Comparison of ENCODE assay signal across 8 cellular contexts in the genomic region with DNA sequence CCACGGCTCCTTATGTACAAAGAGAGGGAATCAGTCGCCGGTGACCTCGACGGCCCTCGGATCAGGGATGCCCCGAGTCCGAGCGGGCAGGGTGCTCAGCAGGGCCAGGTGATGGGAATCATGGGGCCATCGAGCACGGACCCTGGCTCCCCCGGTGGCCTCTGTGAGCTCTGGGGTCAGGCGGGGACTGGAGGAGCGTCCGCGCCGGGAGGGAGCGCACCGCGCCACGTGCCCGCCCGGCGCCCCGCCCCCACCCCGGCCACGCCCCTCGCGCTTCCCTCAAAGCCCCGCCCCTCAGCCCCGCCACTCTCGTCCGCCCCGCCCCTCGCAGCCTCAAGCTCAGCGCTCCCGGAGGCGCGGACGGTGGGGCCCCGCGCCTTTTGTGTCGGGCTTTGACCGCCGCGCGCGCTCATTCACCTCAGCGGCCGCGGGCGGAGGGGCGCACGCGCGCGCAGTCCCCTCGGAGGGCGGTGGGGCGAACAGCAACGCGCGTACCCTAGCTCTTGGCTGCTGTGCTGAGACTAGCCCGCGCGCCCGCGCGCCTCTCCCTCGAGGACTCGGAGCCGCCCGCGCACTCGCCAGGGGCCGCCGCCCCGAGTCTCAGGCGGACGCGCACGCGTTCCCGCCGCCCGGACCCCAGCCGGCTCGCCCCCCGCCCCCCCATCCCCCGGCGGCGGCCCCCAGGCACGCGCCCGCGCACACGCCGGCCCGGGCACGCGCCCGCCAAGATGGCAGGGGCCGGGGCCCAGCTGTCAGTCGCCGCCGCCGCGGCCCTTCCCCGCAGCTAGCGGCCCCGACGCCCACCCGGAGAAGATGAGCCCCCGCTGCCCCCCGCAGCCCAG.
DNase-seq lines count a peak whose midpoint lies in the region; ATAC-seq and TF ChIP-seq lines count a peak whose summit lies in the region.

No MANE protein-coding gene starts in this region.

- H3K27me3 ChIP-seq in left ventricle myocardium inferior (ENCODE audit: low read depth) = no peaks in the 10 kb centered on the region
- H3K27me3 ChIP-seq in prostate gland (replicated peaks; ENCODE audit: insufficient read depth) = no peaks in the 10 kb centered on the region
- H3K27me3 ChIP-seq in upper lobe of left lung = no peaks in the 10 kb centered on the region

- H3K27ac Mint-ChIP-seq in T-helper 1 cell treated with Interleukin-12 subunit alpha and Interleukin-12 subunit beta and Interleukin-4 antibody, amounts not matched to agents 30 μg/mL and 1 μg/mL, for 36 hours = no peak overlapping the region

- peaks cover 43% of the 10 kb centered on the region for H3K27me3 Mint-ChIP-seq in T-helper 1 cell treated with Interleukin-12 subunit alpha and Interleukin-12 subunit beta and Interleukin-4 antibody, amounts not matched to agents 30 μg/mL and 1 μg/mL, for 36 hours (ENCODE audit: low read depth)

- 27% methylated on average over 16 of the region's 115 CpGs for WGBS in prostate gland
- WGBS in upper lobe of left lung, 2 donors = 12 to 22% methylated on average over 11 to 37 of the region's 115 CpGs

- H3K27ac ChIP-seq in left ventricle myocardium inferior (replicated peaks) = peak overlapping the region; percentile 82
- peak overlapping the region; percentile 72 to 77 for H3K27ac ChIP-seq in prostate gland
- H3K27ac ChIP-seq in upper lobe of left lung = peak overlapping the region in 3 of 4 donors; percentile 53 to 90 (median 70)

- peak overlapping the region; percentile 73 for H3K4me3 Mint-ChIP-seq in T-helper 1 cell treated with Interleukin-12 subunit alpha and Interleukin-12 subunit beta and Interleukin-4 antibody, amounts not matched to agents 30 μg/mL and 1 μg/mL, for 36 hours

- peaks cover 20% of the 10 kb centered on the region for H3K4me1 ChIP-seq in left ventricle myocardium inferior
- H3K4me1 ChIP-seq in prostate gland (replicated peaks) = peaks cover 11% of the 10 kb centered on the region
- H3K4me1 ChIP-seq in upper lobe of left lung = peaks cover 0 to 25% (median 16%) of the 10 kb centered on the region in 4 donors

- H3K36me3 Mint-ChIP-seq in T-helper 1 cell treated with Interleukin-12 subunit alpha and Interleukin-12 subunit beta and Interleukin-4 antibody, amounts not matched to agents 30 μg/mL and 1 μg/mL, for 36 hours (ENCODE audit: low read depth) = no peaks in the 10 kb centered on the region

- no peaks in the 10 kb centered on the region for H3K36me3 ChIP-seq in left ventricle myocardium inferior
- no peaks in the 10 kb centered on the region for H3K36me3 ChIP-seq in prostate gland
- no peaks in the 10 kb centered on the region for H3K36me3 ChIP-seq in upper lobe of left lung

- peak; percentile 81 for TF ChIP-seq POLR2A in prostate gland (IDR thresholded peaks at IDR 0.05)
- peak in 2 of 4 donors; percentile 47 to 78 for TF ChIP-seq POLR2A in upper lobe of left lung (IDR thresholded peaks at IDR 0.05)

- peaks cover 21% of the 10 kb centered on the region for H3K9me3 ChIP-seq in left ventricle myocardium inferior (replicated peaks)
- no peaks in the 10 kb centered on the region for H3K9me3 ChIP-seq in prostate gland
- H3K9me3 ChIP-seq in upper lobe of left lung = no peaks in the 10 kb centered on the region

- peaks cover 14% of the 10 kb centered on the region for H3K4me1 Mint-ChIP-seq in T-helper 1 cell treated with Interleukin-12 subunit alpha and Interleukin-12 subunit beta and Interleukin-4 antibody, amounts not matched to agents 30 μg/mL and 1 μg/mL, for 36 hours (ENCODE audit: low read depth)

- intact Hi-C loops in left ventricle myocardium inferior (cut with micrococcal nuclease) = no loop called here
- intact Hi-C loops in prostate gland (cut with DNase I) = no loop called here

- peak overlapping the region; percentile 88 for H3K4me3 ChIP-seq in left ventricle myocardium inferior
- H3K4me3 ChIP-seq in prostate gland = peak overlapping the region; percentile 85 to 89
- peak overlapping the region; percentile 82 to 98 (median 92) for H3K4me3 ChIP-seq in upper lobe of left lung

- TF ChIP-seq CTCF in left ventricle myocardium inferior (IDR thresholded peaks at IDR 0.05; ENCODE audit: borderline replicate concordance) (no peak), prostate gland (IDR thresholded peaks at IDR 0.05) (no peak), upper lobe of left lung (IDR thresholded peaks at IDR 0.05) (no peak)

- no peak for TF ChIP-seq EP300 in upper lobe of left lung (IDR thresholded peaks at IDR 0.05)

- peak; percentile 90 to 94 for ATAC-seq in upper lobe of left lung (ENCODE audit: low FRiP score in 2 of 2)

- H3K9me3 Mint-ChIP-seq in T-helper 1 cell treated with Interleukin-12 subunit alpha and Interleukin-12 subunit beta and Interleukin-4 antibody, amounts not matched to agents 30 μg/mL and 1 μg/mL, for 36 hours = no peaks in the 10 kb centered on the region

- DNase-seq in DMS114 treated with DMSO at 0.1 percent for 48 hours (lab: John Stamatoyannopoulos, UW; ENCODE audit: unreplicated experiment) (peak; percentile 38), GOT3 (lab: John Stamatoyannopoulos, UW) (peak; percentile 5), NCI-H1048 (lab: John Stamatoyannopoulos, UW) (peak; percentile 85), amniotic epithelial cell (ENCODE audit: low read depth) (peak; percentile 62), left ventricle myocardium inferior (peak; percentile 85), prostate gland (ENCODE audit: low spot score) (peak; percentile 81), upper lobe of left lung (peak; percentile 82 to 96)

Comparison
In these comparisons a context has a peak if more than half of its experiments do, and no peak if none do; other contexts are left out.
1. Peak in every context shown above with its lines: DNase-seq, ATAC-seq, H3K4me3 ChIP-seq and H3K27ac ChIP-seq.
2. DNase-seq: peak in every context shown above with its lines; median percentile 89 in upper lobe of left lung; 85 in NCI-H1048; 85 in left ventricle myocardium inferior; 81 in prostate gland; 62 in amniotic epithelial cell; 38 in DMS114 treated with DMSO at 0.1 percent for 48 hours; 5 in GOT3.